In genomic region chr9:134328341-134328840, GRCh38 we compare ENCODE assay signal across 2 cellular contexts.
TF ChIP-seq lines count a peak whose summit lies in the region.

No MANE protein-coding gene starts in this region.

TF ChIP-seq in SK-N-SH, 30 proteins besides CTCF, POLR2A, EP300 and RAD21 (continued from another document):
- TF ChIP-seq RXRA (IDR thresholded peaks at IDR 0.05; ENCODE audit: borderline replicate concordance, low read depth) (no peak), PBX3 (IDR thresholded peaks at IDR 0.05) (no peak)
TF ChIP-seq in SK-N-SH: peak in this region for 0.

TF ChIP-seq in SK-N-SH treated with all-trans-retinoic acid at 6 μM for 48 hours, 23 proteins besides CTCF, POLR2A, EP300 and RAD21 (continued from another document):
- no peak for TF ChIP-seq PATZ1 (CRISPR knock-in tag; IDR thresholded peaks at IDR 0.05; ENCODE audit: borderline replicate concordance)
- no peak for TF ChIP-seq PPARA (CRISPR knock-in tag; IDR thresholded peaks at IDR 0.05; ENCODE audit: borderline replicate concordance)
- no peak for TF ChIP-seq ZFP30 (CRISPR knock-in tag; IDR thresholded peaks at IDR 0.05)
